Comparison of ENCODE assay signal across 2 cellular contexts in genomic region chr2:219443697-219444023, GRCh38.
TF ChIP-seq lines count a peak whose summit lies in the region.

No MANE protein-coding gene starts in this region.

TF ChIP-seq in SK-N-SH, 30 proteins besides CTCF, POLR2A, EP300 and RAD21 (continued from another document):
- TF ChIP-seq MXI1 (IDR thresholded peaks at IDR 0.05; ENCODE audit: low read depth, low read length) (no peak), MEF2A (IDR thresholded peaks at IDR 0.05; ENCODE audit: borderline replicate concordance, low read depth) (no peak), EZH2phosphoT487 (IDR thresholded peaks at IDR 0.05; ENCODE audit: borderline replicate concordance, low read depth) (no peak), TAF1 (IDR thresholded peaks at IDR 0.05; ENCODE audit: borderline replicate concordance, low read depth, low read length) (no peak)
- TF ChIP-seq, protein P1, sequence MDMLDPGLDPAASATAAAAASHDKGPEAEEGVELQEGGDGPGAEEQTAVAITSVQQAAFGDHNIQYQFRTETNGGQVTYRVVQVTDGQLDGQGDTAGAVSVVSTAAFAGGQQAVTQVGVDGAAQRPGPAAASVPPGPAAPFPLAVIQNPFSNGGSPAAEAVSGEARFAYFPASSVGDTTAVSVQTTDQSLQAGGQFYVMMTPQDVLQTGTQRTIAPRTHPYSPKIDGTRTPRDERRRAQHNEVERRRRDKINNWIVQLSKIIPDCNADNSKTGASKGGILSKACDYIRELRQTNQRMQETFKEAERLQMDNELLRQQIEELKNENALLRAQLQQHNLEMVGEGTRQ (IDR thresholded peaks at IDR 0.05; ENCODE audit: borderline replicate concordance, low read depth, low read length) = no peak

TF ChIP-seq in SK-N-SH treated with all-trans-retinoic acid at 6 μM for 48 hours, 23 proteins besides CTCF, POLR2A, EP300 and RAD21 (continued from another document):
- no peak for TF ChIP-seq TSHZ2 (CRISPR knock-in tag; IDR thresholded peaks at IDR 0.05)
- no peak for TF ChIP-seq ZC3H10 (CRISPR knock-in tag; IDR thresholded peaks at IDR 0.05)
- TF ChIP-seq ZNF70 (CRISPR knock-in tag; IDR thresholded peaks at IDR 0.05) = no peak
- TF ChIP-seq PPARA (CRISPR knock-in tag; IDR thresholded peaks at IDR 0.05; ENCODE audit: borderline replicate concordance) = no peak
- no peak for TF ChIP-seq TOX (CRISPR knock-in tag; IDR thresholded peaks at IDR 0.05; ENCODE audit: borderline replicate concordance)
- no peak for TF ChIP-seq ZNF565 (CRISPR knock-in tag; conservative IDR thresholded peaks at IDR 0.05; ENCODE audit: low read depth)
- TF ChIP-seq SNAI2 (CRISPR knock-in tag; IDR thresholded peaks at IDR 0.05) = no peak
- no peak for TF ChIP-seq ISL1 (CRISPR knock-in tag; IDR thresholded peaks at IDR 0.05)
- TF ChIP-seq, protein P2, sequence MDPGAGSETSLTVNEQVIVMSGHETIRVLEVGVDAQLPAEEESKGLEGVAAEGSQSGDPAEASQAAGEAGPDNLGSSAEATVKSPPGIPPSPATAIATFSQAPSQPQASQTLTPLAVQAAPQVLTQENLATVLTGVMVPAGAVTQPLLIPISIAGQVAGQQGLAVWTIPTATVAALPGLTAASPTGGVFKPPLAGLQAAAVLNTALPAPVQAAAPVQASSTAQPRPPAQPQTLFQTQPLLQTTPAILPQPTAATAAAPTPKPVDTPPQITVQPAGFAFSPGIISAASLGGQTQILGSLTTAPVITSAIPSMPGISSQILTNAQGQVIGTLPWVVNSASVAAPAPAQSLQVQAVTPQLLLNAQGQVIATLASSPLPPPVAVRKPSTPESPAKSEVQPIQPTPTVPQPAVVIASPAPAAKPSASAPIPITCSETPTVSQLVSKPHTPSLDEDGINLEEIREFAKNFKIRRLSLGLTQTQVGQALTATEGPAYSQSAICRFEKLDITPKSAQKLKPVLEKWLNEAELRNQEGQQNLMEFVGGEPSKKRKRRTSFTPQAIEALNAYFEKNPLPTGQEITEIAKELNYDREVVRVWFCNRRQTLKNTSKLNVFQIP (CRISPR knock-in tag; IDR thresholded peaks at IDR 0.05; ENCODE audit: borderline replicate concordance, low read depth) = no peak
- TF ChIP-seq, protein P3, sequence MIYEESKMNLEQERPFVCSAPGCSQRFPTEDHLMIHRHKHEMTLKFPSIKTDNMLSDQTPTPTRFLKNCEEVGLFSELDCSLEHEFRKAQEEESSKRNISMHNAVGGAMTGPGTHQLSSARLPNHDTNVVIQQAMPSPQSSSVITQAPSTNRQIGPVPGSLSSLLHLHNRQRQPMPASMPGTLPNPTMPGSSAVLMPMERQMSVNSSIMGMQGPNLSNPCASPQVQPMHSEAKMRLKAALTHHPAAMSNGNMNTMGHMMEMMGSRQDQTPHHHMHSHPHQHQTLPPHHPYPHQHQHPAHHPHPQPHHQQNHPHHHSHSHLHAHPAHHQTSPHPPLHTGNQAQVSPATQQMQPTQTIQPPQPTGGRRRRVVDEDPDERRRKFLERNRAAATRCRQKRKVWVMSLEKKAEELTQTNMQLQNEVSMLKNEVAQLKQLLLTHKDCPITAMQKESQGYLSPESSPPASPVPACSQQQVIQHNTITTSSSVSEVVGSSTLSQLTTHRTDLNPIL (CRISPR knock-in tag; IDR thresholded peaks at IDR 0.05; ENCODE audit: low read depth) = no peak
- TF ChIP-seq, protein P4, sequence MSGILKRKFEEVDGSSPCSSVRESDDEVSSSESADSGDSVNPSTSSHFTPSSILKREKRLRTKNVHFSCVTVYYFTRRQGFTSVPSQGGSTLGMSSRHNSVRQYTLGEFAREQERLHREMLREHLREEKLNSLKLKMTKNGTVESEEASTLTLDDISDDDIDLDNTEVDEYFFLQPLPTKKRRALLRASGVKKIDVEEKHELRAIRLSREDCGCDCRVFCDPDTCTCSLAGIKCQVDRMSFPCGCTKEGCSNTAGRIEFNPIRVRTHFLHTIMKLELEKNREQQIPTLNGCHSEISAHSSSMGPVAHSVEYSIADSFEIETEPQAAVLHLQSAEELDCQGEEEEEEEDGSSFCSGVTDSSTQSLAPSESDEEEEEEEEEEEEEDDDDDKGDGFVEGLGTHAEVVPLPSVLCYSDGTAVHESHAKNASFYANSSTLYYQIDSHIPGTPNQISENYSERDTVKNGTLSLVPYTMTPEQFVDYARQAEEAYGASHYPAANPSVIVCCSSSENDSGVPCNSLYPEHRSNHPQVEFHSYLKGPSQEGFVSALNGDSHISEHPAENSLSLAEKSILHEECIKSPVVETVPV (CRISPR knock-in tag; IDR thresholded peaks at IDR 0.05) = no peak
- no peak for TF ChIP-seq ZFP3 (CRISPR knock-in tag; IDR thresholded peaks at IDR 0.05)
- TF ChIP-seq RARB (CRISPR knock-in tag; IDR thresholded peaks at IDR 0.05) = no peak
- TF ChIP-seq BACH2 (CRISPR knock-in tag; IDR thresholded peaks at IDR 0.05; ENCODE audit: borderline replicate concordance) = no peak
- TF ChIP-seq, protein P5, sequence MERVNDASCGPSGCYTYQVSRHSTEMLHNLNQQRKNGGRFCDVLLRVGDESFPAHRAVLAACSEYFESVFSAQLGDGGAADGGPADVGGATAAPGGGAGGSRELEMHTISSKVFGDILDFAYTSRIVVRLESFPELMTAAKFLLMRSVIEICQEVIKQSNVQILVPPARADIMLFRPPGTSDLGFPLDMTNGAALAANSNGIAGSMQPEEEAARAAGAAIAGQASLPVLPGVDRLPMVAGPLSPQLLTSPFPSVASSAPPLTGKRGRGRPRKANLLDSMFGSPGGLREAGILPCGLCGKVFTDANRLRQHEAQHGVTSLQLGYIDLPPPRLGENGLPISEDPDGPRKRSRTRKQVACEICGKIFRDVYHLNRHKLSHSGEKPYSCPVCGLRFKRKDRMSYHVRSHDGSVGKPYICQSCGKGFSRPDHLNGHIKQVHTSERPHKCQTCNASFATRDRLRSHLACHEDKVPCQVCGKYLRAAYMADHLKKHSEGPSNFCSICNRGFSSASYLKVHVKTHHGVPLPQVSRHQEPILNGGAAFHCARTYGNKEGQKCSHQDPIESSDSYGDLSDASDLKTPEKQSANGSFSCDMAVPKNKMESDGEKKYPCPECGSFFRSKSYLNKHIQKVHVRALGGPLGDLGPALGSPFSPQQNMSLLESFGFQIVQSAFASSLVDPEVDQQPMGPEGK (CRISPR knock-in tag; IDR thresholded peaks at IDR 0.05; ENCODE audit: borderline replicate concordance) = no peak
- no peak for TF ChIP-seq ZFP30 (CRISPR knock-in tag; IDR thresholded peaks at IDR 0.05)
- no peak for TF ChIP-seq OSR1 (CRISPR knock-in tag; IDR thresholded peaks at IDR 0.05)
- TF ChIP-seq ARNTL (CRISPR knock-in tag; IDR thresholded peaks at IDR 0.05; ENCODE audit: borderline replicate concordance, low read depth) = no peak
